10 cellular contexts compared by ENCODE assay signal in the genomic region with DNA sequence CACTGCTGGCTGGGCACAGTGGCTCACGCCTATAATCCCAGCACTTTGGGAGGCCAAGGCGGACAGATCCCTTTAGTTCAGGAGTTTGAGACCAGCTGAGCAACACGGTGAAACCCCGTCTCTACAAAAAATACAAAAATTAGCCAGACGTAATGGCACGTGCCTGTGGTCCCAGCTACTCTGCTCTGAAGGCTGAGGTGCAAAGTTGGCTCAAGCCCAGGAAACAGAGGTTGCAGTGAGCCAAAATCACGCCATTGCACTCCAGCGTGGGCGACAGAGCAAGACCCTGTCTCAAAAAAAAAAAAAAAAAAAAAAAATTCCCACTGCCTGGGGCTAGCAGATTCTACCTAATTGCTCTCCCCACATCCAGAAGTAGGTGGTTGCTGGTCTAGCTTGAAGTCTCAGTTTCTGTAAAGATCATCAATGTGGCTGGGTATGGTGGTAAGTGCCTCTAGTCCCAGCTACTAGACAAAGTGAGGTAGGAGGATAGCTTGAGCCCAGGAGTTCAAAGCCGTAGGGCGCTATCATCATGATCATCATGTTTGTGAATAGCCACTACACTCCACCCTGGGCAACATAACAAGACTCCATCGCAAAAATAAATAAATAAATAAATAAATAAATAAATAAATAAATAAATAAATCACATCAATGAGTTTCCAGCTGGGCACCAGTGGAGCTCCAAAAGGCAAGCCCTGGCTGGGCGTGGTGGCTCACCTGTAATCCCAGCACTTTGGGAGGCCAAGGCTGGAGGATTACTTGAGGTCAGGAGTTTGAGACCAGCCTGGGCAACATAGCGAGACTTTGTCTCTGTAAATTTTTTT. TPM values are rescaled to one million over a fixed set of nuclear protein-coding genes. Genes with fewer than 3 reads are reported as not detected.
DNase-seq lines count a peak whose midpoint lies in the region; ATAC-seq and TF ChIP-seq lines count a peak whose summit lies in the region.
"Had no signal": no experiment of that assay in that cellular context is flagged by ENCODE, and none has a peak within 500 bp of the region (broad histone marks: within the 10 kb centered on the region; RNA-seq: fewer than 3 reads in every experiment).

No MANE protein-coding gene starts in this region.

- H3K4me1 ChIP-seq in breast epithelium (peaks cover 4 to 8% of the 10 kb centered on the region in 2 donors), upper lobe of left lung (peaks cover 40 to 58% (median 48%) of the 10 kb centered on the region in 4 donors)

- H3K9me3 Mint-ChIP-seq in MCF 10A (ENCODE audit: unreplicated experiment) (no peaks in the 10 kb centered on the region), mesothelial cell of epicardium (no peaks in the 10 kb centered on the region)
- no peaks in the 10 kb centered on the region for H3K9me3 Mint-ChIP-seq in activated CD8-positive, alpha-beta T cell treated with anti-CD3 and anti-CD28 coated beads, Interleukin-2, amount 10 ng/mL, durations not matched to agents 7 days and 5 days (ENCODE audit: insufficient read depth)

- peaks cover 33% of the 10 kb centered on the region for H3K4me1 Mint-ChIP-seq in MCF 10A (ENCODE audit: insufficient read depth, unreplicated experiment)
- peaks cover 85% of the 10 kb centered on the region for H3K4me1 Mint-ChIP-seq in activated CD8-positive, alpha-beta T cell treated with anti-CD3 and anti-CD28 coated beads, Interleukin-2, amount 10 ng/mL, durations not matched to agents 7 days and 5 days (ENCODE audit: low read depth)
- H3K4me1 Mint-ChIP-seq in mesothelial cell of epicardium = peaks cover 29% of the 10 kb centered on the region

- no peaks in the 10 kb centered on the region for H3K36me3 ChIP-seq in breast epithelium
- H3K36me3 ChIP-seq in upper lobe of left lung = no peaks in the 10 kb centered on the region
- H3K36me3 ChIP-seq: BE2C had no signal

- CTCF ChIA-PET in MCF 10A (lab: Yijun Ruan, JAX) = interaction anchor here (0.5 to 10.7 kb wide), 6 partner anchors 14 to 198 kb away, joined by 3 to 231 read pairs (median 4); a partner anchor contains a TSS
- CTCF ChIA-PET in activated CD8-positive, alpha-beta T cell treated with anti-CD3 and anti-CD28 coated beads, Interleukin-2, amount 10 ng/mL, durations not matched to agents 7 days and 5 days (lab: Charles Lee) = interaction anchor here (1.1 to 3.7 kb wide), 6 partner anchors 14 to 46 kb away, joined by 3 to 12 read pairs (median 4); a partner anchor contains a TSS

- peak overlapping the region; percentile 88 to 94 for H3K27ac ChIP-seq in breast epithelium
- peak overlapping the region; percentile 87 to 98 (median 94) for H3K27ac ChIP-seq in upper lobe of left lung

- H3K4me3 ChIP-seq in breast epithelium = no peak overlapping the region
- no peak overlapping the region for H3K4me3 ChIP-seq in upper lobe of left lung

- H3K27ac Mint-ChIP-seq in MCF 10A (ENCODE audit: low read depth, unreplicated experiment) = no peak overlapping the region
- peak overlapping the region; percentile 76 for H3K27ac Mint-ChIP-seq in activated CD8-positive, alpha-beta T cell treated with anti-CD3 and anti-CD28 coated beads, Interleukin-2, amount 10 ng/mL, durations not matched to agents 7 days and 5 days
- peak overlapping the region; percentile 99 for H3K27ac Mint-ChIP-seq in mesothelial cell of epicardium

- ATAC-seq in activated CD8-positive, alpha-beta T cell treated with anti-CD3 and anti-CD28 coated beads, Interleukin-2, amount 10 ng/mL, durations not matched to agents 7 days and 5 days = no peak
- ATAC-seq in upper lobe of left lung (ENCODE audit: low FRiP score in 2 of 2) = no peak
- no peak for ATAC-seq in HG03521 (IDR thresholded peaks at IDR 0.05; ENCODE audit: unreplicated experiment)

- POLR2A ChIA-PET in MCF 10A (lab: Yijun Ruan, JAX) = interaction anchor here (0.7 to 3.7 kb wide), 5 partner anchors 15 to 116 kb away, joined by 3 to 24 read pairs (median 4); a partner anchor contains a TSS
- POLR2A ChIA-PET in activated CD8-positive, alpha-beta T cell treated with anti-CD3 and anti-CD28 coated beads, Interleukin-2, amount 10 ng/mL, durations not matched to agents 7 days and 5 days (lab: Charles Lee) = interaction anchor here (0.6 to 0.9 kb wide), 2 partner anchors 9 to 15 kb away, joined by 3 read pairs; no protein-coding TSS in a partner anchor

- no peaks in the 10 kb centered on the region for H3K27me3 ChIP-seq in breast epithelium
- no peaks in the 10 kb centered on the region for H3K27me3 ChIP-seq in upper lobe of left lung
- H3K27me3 ChIP-seq: BE2C had no signal

- intact Hi-C loops in breast epithelium (cut with DNase I; ENCODE audit: low total_unique reads) (loop anchor here (10.0 kb wide), 1 partner anchor 121 kb away; no protein-coding TSS in a partner anchor), MCF 10A (cut with micrococcal nuclease) (no loop called here)

- H3K27me3 Mint-ChIP-seq in MCF 10A (ENCODE audit: insufficient read depth, unreplicated experiment) (no peaks in the 10 kb centered on the region), mesothelial cell of epicardium (ENCODE audit: low read depth) (peaks cover 5% of the 10 kb centered on the region)
- H3K27me3 Mint-ChIP-seq in activated CD8-positive, alpha-beta T cell treated with anti-CD3 and anti-CD28 coated beads, Interleukin-2, amount 10 ng/mL, durations not matched to agents 7 days and 5 days (ENCODE audit: low read depth) = no peaks in the 10 kb centered on the region

- DNase-seq in breast epithelium (ENCODE audit: low spot score in 2 of 2) (no peak), MCF 10A (ENCODE audit: unreplicated experiment) (no peak), mesothelial cell of epicardium (ENCODE audit: low spot score in 2 of 2, unreplicated experiment in 2 of 2) (no peak), upper lobe of left lung (no peak), HuH-7 (ENCODE audit: low spot score) (no peak), midbrain (lab: John Stamatoyannopoulos, UW) (no peak)
- DNase-seq in activated CD8-positive, alpha-beta T cell treated with anti-CD3 and anti-CD28 coated beads, Interleukin-2, amount 10 ng/mL, durations not matched to agents 7 days and 5 days = peak; percentile 34
- DNase-seq: BE2C; effector CD8-positive, alpha-beta T cell had no signal

- no TSS peak for BruUV-seq in MCF 10A (replicated peaks; lab: Mats Ljungman, UMichigan)

- TF ChIP-seq CTCF in breast epithelium (IDR thresholded peaks at IDR 0.05) = no peak
- TF ChIP-seq CTCF in MCF 10A (IDR thresholded peaks at IDR 0.05; ENCODE audit: unreplicated experiment) = no peak
- no peak for TF ChIP-seq CTCF in mesothelial cell of epicardium (IDR thresholded peaks at IDR 0.05; ENCODE audit: unreplicated experiment)
- no peak for TF ChIP-seq CTCF in upper lobe of left lung (IDR thresholded peaks at IDR 0.05)

- H3K36me3 Mint-ChIP-seq in MCF 10A (ENCODE audit: insufficient read depth, unreplicated experiment) (peaks cover 21% of the 10 kb centered on the region), mesothelial cell of epicardium (no peaks in the 10 kb centered on the region)
- H3K36me3 Mint-ChIP-seq in activated CD8-positive, alpha-beta T cell treated with anti-CD3 and anti-CD28 coated beads, Interleukin-2, amount 10 ng/mL, durations not matched to agents 7 days and 5 days (ENCODE audit: low read depth) = peaks cover 6% of the 10 kb centered on the region

- H3K9me3 ChIP-seq in breast epithelium (no peaks in the 10 kb centered on the region), upper lobe of left lung (no peaks in the 10 kb centered on the region)
- H3K9me3 ChIP-seq: BE2C had no signal

- H3K4me3 Mint-ChIP-seq in MCF 10A (ENCODE audit: unreplicated experiment) (no peak overlapping the region), mesothelial cell of epicardium (no peak overlapping the region)
- no peak overlapping the region for H3K4me3 Mint-ChIP-seq in activated CD8-positive, alpha-beta T cell treated with anti-CD3 and anti-CD28 coated beads, Interleukin-2, amount 10 ng/mL, durations not matched to agents 7 days and 5 days

- WGBS in upper lobe of left lung, 2 donors = 84 to 91% methylated on average over 14 of the region's 14 CpGs

- TF ChIP-seq EP300 in upper lobe of left lung (IDR thresholded peaks at IDR 0.05) = no peak

- TF ChIP-seq POLR2A in breast epithelium (IDR thresholded peaks at IDR 0.05) (no peak), upper lobe of left lung (IDR thresholded peaks at IDR 0.05) (no peak)

RNA-seq across cellular contexts. Expression of a gene that starts 6.4 kb away (rescaled TPM):
- total RNA-seq in breast epithelium (10 to 100 TPM; 11.1 to 13.8 (median 11.8) TPM), MCF 10A (2022) (15.8 and 19.2 TPM in 2 replicates), mesothelial cell of epicardium (13.8 to 14.5 TPM (median 14.0 TPM) in 3 replicates), upper lobe of left lung (10 to 100 TPM in 5 of 6 donors, 1 to 10 TPM in 1; 9.4 to 20.8 (median 14.7) TPM)
- total RNA-seq in activated CD8-positive, alpha-beta T cell treated with anti-CD3 and anti-CD28 coated beads, Interleukin-2, amount 10 ng/mL, durations not matched to agents 7 days and 5 days = 10 to 100 TPM; 13.8 to 16.5 TPM

RNA-seq across cellular contexts. Expression of a gene that starts 17.9 kb away (rescaled TPM):
- total RNA-seq in breast epithelium (10 to 100 TPM; 18.1 to 25.0 (median 22.0) TPM), MCF 10A (2022) (134 and 137 TPM in 2 replicates), mesothelial cell of epicardium (29.4 to 33.9 TPM (median 29.6 TPM) in 3 replicates), upper lobe of left lung (100 to 1,000 TPM in 3 of 6 donors, 10 to 100 TPM in 3; 45.5 to 151 (median 99.1) TPM)
- 100 to 1,000 TPM; 294 to 298 TPM for total RNA-seq in activated CD8-positive, alpha-beta T cell treated with anti-CD3 and anti-CD28 coated beads, Interleukin-2, amount 10 ng/mL, durations not matched to agents 7 days and 5 days

RNA-seq across cellular contexts. Expression of a gene that starts 27.4 kb away (rescaled TPM):
- total RNA-seq in breast epithelium (10 to 100 TPM; 55.5 to 69.8 (median 68.2) TPM), MCF 10A (2022) (51.5 and 54.8 TPM in 2 replicates), mesothelial cell of epicardium (63.0 to 64.2 TPM (median 63.0 TPM) in 3 replicates), upper lobe of left lung (100 to 1,000 TPM in 2 of 6 donors, 10 to 100 TPM in 4; 56.6 to 125 (median 89.7) TPM)
- total RNA-seq in activated CD8-positive, alpha-beta T cell treated with anti-CD3 and anti-CD28 coated beads, Interleukin-2, amount 10 ng/mL, durations not matched to agents 7 days and 5 days = 10 to 100 TPM; 87.1 to 92.0 TPM

RNA-seq across cellular contexts. Expression of a gene that starts 32.7 kb away (rescaled TPM):
- total RNA-seq in breast epithelium (10 to 100 TPM; 23.3 to 32.3 (median 24.6) TPM), MCF 10A (2022) (31.7 and 39.7 TPM in 2 replicates), mesothelial cell of epicardium (37.1 to 38.3 TPM (median 37.3 TPM) in 3 replicates), upper lobe of left lung (10 to 100 TPM; 31.0 to 54.5 (median 39.9) TPM)
- 10 to 100 TPM; 29.7 TPM for total RNA-seq in activated CD8-positive, alpha-beta T cell treated with anti-CD3 and anti-CD28 coated beads, Interleukin-2, amount 10 ng/mL, durations not matched to agents 7 days and 5 days

RNA-seq across cellular contexts. Expression of a gene that starts 32.7 kb away (rescaled TPM):
- under 1 TPM in 2 of 3 donors, not detected in 1; 0.33 to 0.88 TPM for total RNA-seq in breast epithelium
- total RNA-seq in MCF 10A (2022) = 0.32 TPM in 1 of 2 replicates, not detected in the other
- total RNA-seq in activated CD8-positive, alpha-beta T cell treated with anti-CD3 and anti-CD28 coated beads, Interleukin-2, amount 10 ng/mL, durations not matched to agents 7 days and 5 days = under 1 TPM; 0.16 TPM
- 0.27 to 0.40 TPM (median 0.34 TPM) in 3 replicates for total RNA-seq in mesothelial cell of epicardium
- 10 to 100 TPM in 1 of 6 donors, 1 to 10 TPM in 4, under 1 TPM in 1; 0.34 to 15.1 (median 5.4) TPM for total RNA-seq in upper lobe of left lung
